15 cellular contexts compared by ENCODE assay signal in genomic region chr2:216504376-216504762, GRCh38. TPM values are rescaled to one million over a fixed set of nuclear protein-coding genes. Genes with fewer than 3 reads are reported as not detected.
DNase-seq lines count a peak whose midpoint lies in the region; ATAC-seq, FAIRE-seq and TF ChIP-seq lines count a peak whose summit lies in the region.
"Had no signal": no experiment of that assay in that cellular context is flagged by ENCODE, and none has a peak within 500 bp of the region (broad histone marks: within the 10 kb centered on the region; RNA-seq: fewer than 3 reads in every experiment).

No MANE protein-coding gene starts in this region.

- intact Hi-C loops in activated CD4-positive, alpha-beta memory T cell treated with anti-CD3 and anti-CD28 coated beads for 36 hours (cut with micrococcal nuclease) = no loop called here
- intact Hi-C loops in HCT116 (cut with micrococcal nuclease) = loop anchor here (5.0 kb wide), 1 partner anchor 392 kb away; no protein-coding TSS in a partner anchor
- intact Hi-C loops in CD4-positive, alpha-beta memory T cell (cut with micrococcal nuclease) = no loop called here

- peaks cover 54% of the 10 kb centered on the region; the same call in 1 of the 2 replicates for H4K20me1 ChIP-seq in HCT116 (ENCODE audit: insufficient read depth)

- ATAC-seq in HCT116 = 0 out of 2 replicates have a peak, but pooled peaks have one; percentile 7
- ATAC-seq: stimulated activated memory B cell treated with anti-CD40 and anti-IgM and Interleukin-4, amounts not matched to agents 10 μg/mL and 1 μg/mL and 100 μg/mL, for 72 hours had no signal

- TF ChIP-seq RAD21 in HCT116 (IDR thresholded peaks at IDR 0.05; ENCODE audit: low read depth) = no peak

- no peaks in the 10 kb centered on the region for H3K9me3 ChIP-seq in HCT116 (ENCODE audit: control insufficient read depth in 1 of 2, insufficient read depth in 1 of 2, low read depth in 1 of 2, low read length in 2 of 2)
- H3K9me3 ChIP-seq in CD4-positive, alpha-beta memory T cell (ENCODE audit: control insufficient read depth in 1 of 2, low read length in 2 of 2) = no peaks in the 10 kb centered on the region

- peaks cover 4 to 10% of the 10 kb centered on the region in 2 experiments; a peak in 3 of 4 replicates for H3K4me1 ChIP-seq in HCT116 (ENCODE audit: control insufficient read depth in 1 of 2, insufficient read depth in 2 of 2, low read length in 2 of 2)
- H3K4me1 ChIP-seq in CD4-positive, alpha-beta memory T cell (ENCODE audit: insufficient read depth, low read length) = peaks cover 37% of the 10 kb centered on the region

- peaks cover 44% of the 10 kb centered on the region for H3K79me2 ChIP-seq in HCT116 (ENCODE audit: insufficient read depth, low read length)

- peaks cover 67% of the 10 kb centered on the region for H3K36me3 Mint-ChIP-seq in activated CD4-positive, alpha-beta memory T cell treated with anti-CD3 and anti-CD28 coated beads for 36 hours
- H3K36me3 Mint-ChIP-seq in activated CD4-positive, alpha-beta memory T cell treated with anti-CD3 and anti-CD28 coated beads, Interleukin-2, amount 10 ng/mL, durations not matched to agents 7 days and 5 days (ENCODE audit: low read depth) = peaks cover 68% of the 10 kb centered on the region
- peaks cover 70% of the 10 kb centered on the region for H3K36me3 Mint-ChIP-seq in activated naive CD8-positive, alpha-beta T cell treated with anti-CD3 and anti-CD28 coated beads for 36 hours
- peaks cover 84% of the 10 kb centered on the region for H3K36me3 Mint-ChIP-seq in nephron progenitor cell (ENCODE audit: low read depth)
- peaks cover 53 to 72% of the 10 kb centered on the region in 2 donors for H3K36me3 Mint-ChIP-seq in CD4-positive, alpha-beta memory T cell

- RAD21 ChIA-PET in HCT116 (lab: Charles Lee; ENCODE audit: low non-redundant PET in 1 of 2, low total read pairs in 2 of 2, uncharacterized antibody in 2 of 2, unreplicated experiment in 2 of 2) = no interaction called here

- peaks cover 43% of the 10 kb centered on the region for H3K4me1 Mint-ChIP-seq in activated CD4-positive, alpha-beta memory T cell treated with anti-CD3 and anti-CD28 coated beads for 36 hours (ENCODE audit: low read depth)
- H3K4me1 Mint-ChIP-seq in activated CD4-positive, alpha-beta memory T cell treated with anti-CD3 and anti-CD28 coated beads, Interleukin-2, amount 10 ng/mL, durations not matched to agents 7 days and 5 days = peaks cover 49% of the 10 kb centered on the region
- peaks cover 53% of the 10 kb centered on the region for H3K4me1 Mint-ChIP-seq in activated naive CD8-positive, alpha-beta T cell treated with anti-CD3 and anti-CD28 coated beads for 36 hours
- peaks cover 37% of the 10 kb centered on the region for H3K4me1 Mint-ChIP-seq in nephron progenitor cell
- H3K4me1 Mint-ChIP-seq in CD4-positive, alpha-beta memory T cell = peaks cover 27 to 47% (median 37%) of the 10 kb centered on the region in 4 donors

- H3K9me3 Mint-ChIP-seq in activated CD4-positive, alpha-beta memory T cell treated with anti-CD3 and anti-CD28 coated beads for 36 hours = no peaks in the 10 kb centered on the region
- no peaks in the 10 kb centered on the region for H3K9me3 Mint-ChIP-seq in activated CD4-positive, alpha-beta memory T cell treated with anti-CD3 and anti-CD28 coated beads, Interleukin-2, amount 10 ng/mL, durations not matched to agents 7 days and 5 days
- H3K9me3 Mint-ChIP-seq in activated naive CD8-positive, alpha-beta T cell treated with anti-CD3 and anti-CD28 coated beads for 36 hours = peaks cover 2% of the 10 kb centered on the region
- H3K9me3 Mint-ChIP-seq in nephron progenitor cell = no peaks in the 10 kb centered on the region
- H3K9me3 Mint-ChIP-seq in CD4-positive, alpha-beta memory T cell = peaks cover 0 to 2% (median 0%) of the 10 kb centered on the region in 8 donors
- H3K9me3 Mint-ChIP-seq: stimulated activated memory B cell treated with anti-CD40 and anti-IgM and Interleukin-4, amounts not matched to agents 10 μg/mL and 1 μg/mL and 100 μg/mL, for 72 hours had no signal

- peaks cover 50 to 61% of the 10 kb centered on the region in 2 experiments for H3K36me3 ChIP-seq in HCT116 (ENCODE audit: control insufficient read depth in 1 of 2, insufficient read depth in 2 of 2, low read length in 2 of 2)
- H3K36me3 ChIP-seq in CD4-positive, alpha-beta memory T cell (ENCODE audit: insufficient read depth, low read length) = peaks cover 39% of the 10 kb centered on the region

- no peaks in the 10 kb centered on the region for H3K27me3 ChIP-seq in HCT116 (ENCODE audit: insufficient read depth, low read length)
- no peaks in the 10 kb centered on the region for H3K27me3 ChIP-seq in CD4-positive, alpha-beta memory T cell (ENCODE audit: insufficient read depth, low read length)

- H3K4me2 ChIP-seq in HCT116 (ENCODE audit: low read length) = no peak overlapping the region

- DNase-seq in activated CD4-positive, alpha-beta memory T cell treated with anti-CD3 and anti-CD28 coated beads for 36 hours = no peak
- no peak for DNase-seq in activated CD4-positive, alpha-beta memory T cell treated with anti-CD3 and anti-CD28 coated beads, Interleukin-2, amount 10 ng/mL, durations not matched to agents 7 days and 5 days
- no peak for DNase-seq in HCT116 (ENCODE audit: low read depth, low spot score)
- no peak for DNase-seq in activated naive CD8-positive, alpha-beta T cell treated with anti-CD3 and anti-CD28 coated beads for 36 hours
- no peak for DNase-seq in nephron progenitor cell
- DNase-seq in NCI-H128 (lab: John Stamatoyannopoulos, UW; ENCODE audit: unreplicated experiment) = no peak
- DNase-seq in RCC 7860 (ENCODE audit: low spot score) = no peak
- no peak for DNase-seq in CD4-positive, alpha-beta memory T cell
- DNase-seq: activated naive CD4-positive, alpha-beta T cell treated with Interleukin-2 at 50 U/mL for 16 hours; KG1; kidney; NCI-H1436 treated with DMSO at 0.1 percent for 48 hours; NCI-H226 had no signal

- BruUV-seq in HCT116 (replicated peaks; lab: Mats Ljungman, UMichigan) = no TSS peak

- H3K27ac Mint-ChIP-seq in activated CD4-positive, alpha-beta memory T cell treated with anti-CD3 and anti-CD28 coated beads for 36 hours = peak overlapping the region; percentile 3
- no peak overlapping the region for H3K27ac Mint-ChIP-seq in activated CD4-positive, alpha-beta memory T cell treated with anti-CD3 and anti-CD28 coated beads, Interleukin-2, amount 10 ng/mL, durations not matched to agents 7 days and 5 days
- peak overlapping the region; percentile 72 for H3K27ac Mint-ChIP-seq in activated naive CD8-positive, alpha-beta T cell treated with anti-CD3 and anti-CD28 coated beads for 36 hours
- H3K27ac Mint-ChIP-seq in nephron progenitor cell = peak overlapping the region; percentile 62
- H3K27ac Mint-ChIP-seq in CD4-positive, alpha-beta memory T cell = peak overlapping the region in 3 of 7 donors; percentile 3 to 36 (median 34)
- H3K27ac Mint-ChIP-seq: stimulated activated memory B cell treated with anti-CD40 and anti-IgM and Interleukin-4, amounts not matched to agents 10 μg/mL and 1 μg/mL and 100 μg/mL, for 72 hours had no signal

- no peak overlapping the region for H3K9ac ChIP-seq in HCT116 (ENCODE audit: low read length)

- no peak overlapping the region for H3K4me3 ChIP-seq in HCT116 (replicated peaks in 1 of 2; ENCODE audit: low read depth in 1 of 2, low read length in 2 of 2)
- H3K4me3 ChIP-seq in CD4-positive, alpha-beta memory T cell (ENCODE audit: low read length in 2 of 2) = no peak overlapping the region

- TF ChIP-seq CTCF in HCT116 (IDR thresholded peaks at IDR 0.05 in 2 of 3, conservative IDR thresholded peaks at IDR 0.05 in 1 of 3; ENCODE audit: borderline replicate concordance in 1 of 3, insufficient read depth in 1 of 3, low read depth in 2 of 3, low read length in 2 of 3) (no peak), nephron progenitor cell (IDR thresholded peaks at IDR 0.05) (no peak)

- H3K27me3 Mint-ChIP-seq in activated CD4-positive, alpha-beta memory T cell treated with anti-CD3 and anti-CD28 coated beads for 36 hours = no peaks in the 10 kb centered on the region
- no peaks in the 10 kb centered on the region for H3K27me3 Mint-ChIP-seq in activated CD4-positive, alpha-beta memory T cell treated with anti-CD3 and anti-CD28 coated beads, Interleukin-2, amount 10 ng/mL, durations not matched to agents 7 days and 5 days
- H3K27me3 Mint-ChIP-seq in activated naive CD8-positive, alpha-beta T cell treated with anti-CD3 and anti-CD28 coated beads for 36 hours = no peaks in the 10 kb centered on the region
- H3K27me3 Mint-ChIP-seq in nephron progenitor cell (ENCODE audit: low read depth, poor library complexity) = no peaks in the 10 kb centered on the region
- no peaks in the 10 kb centered on the region for H3K27me3 Mint-ChIP-seq in CD4-positive, alpha-beta memory T cell
- H3K27me3 Mint-ChIP-seq: stimulated activated memory B cell treated with anti-CD40 and anti-IgM and Interleukin-4, amounts not matched to agents 10 μg/mL and 1 μg/mL and 100 μg/mL, for 72 hours had no signal

- H3K4me3 Mint-ChIP-seq in activated CD4-positive, alpha-beta memory T cell treated with anti-CD3 and anti-CD28 coated beads for 36 hours = no peak overlapping the region
- H3K4me3 Mint-ChIP-seq in activated CD4-positive, alpha-beta memory T cell treated with anti-CD3 and anti-CD28 coated beads, Interleukin-2, amount 10 ng/mL, durations not matched to agents 7 days and 5 days = no peak overlapping the region
- H3K4me3 Mint-ChIP-seq in activated naive CD8-positive, alpha-beta T cell treated with anti-CD3 and anti-CD28 coated beads for 36 hours = peak overlapping the region; percentile 37
- no peak overlapping the region for H3K4me3 Mint-ChIP-seq in nephron progenitor cell
- H3K4me3 Mint-ChIP-seq in CD4-positive, alpha-beta memory T cell = no peak overlapping the region
- H3K4me3 Mint-ChIP-seq: stimulated activated memory B cell treated with anti-CD40 and anti-IgM and Interleukin-4, amounts not matched to agents 10 μg/mL and 1 μg/mL and 100 μg/mL, for 72 hours had no signal

- CTCF ChIA-PET in activated CD4-positive, alpha-beta memory T cell treated with anti-CD3 and anti-CD28 coated beads for 36 hours (lab: Charles Lee) = interaction anchor here (1.1 kb wide), 1 partner anchor 13 kb away, joined by 3 read pairs; no protein-coding TSS in a partner anchor
- CTCF ChIA-PET in activated CD4-positive, alpha-beta memory T cell treated with anti-CD3 and anti-CD28 coated beads, Interleukin-2, amount 10 ng/mL, durations not matched to agents 7 days and 5 days (lab: Charles Lee) = no interaction called here
- CTCF ChIA-PET in HCT116 (lab: Charles Lee) = no interaction called here
- CTCF ChIA-PET in CD4-positive, alpha-beta memory T cell (lab: Charles Lee; ENCODE audit: partially characterized antibody) = no interaction called here

- H3K27ac ChIP-seq in HCT116 (ENCODE audit: low read depth, low read length) = no peak overlapping the region
- no peak overlapping the region for H3K27ac ChIP-seq in CD4-positive, alpha-beta memory T cell (ENCODE audit: low read depth, low read length)

- no peak for TF ChIP-seq POLR2A in HCT116 (IDR thresholded peaks at IDR 0.05; ENCODE audit: borderline replicate concordance, extremely low read depth, insufficient read depth, insufficient read length)

- H3K9me2 ChIP-seq in HCT116 (ENCODE audit: insufficient read depth) = no peaks in the 10 kb centered on the region

- POLR2A ChIA-PET in activated CD4-positive, alpha-beta memory T cell treated with anti-CD3 and anti-CD28 coated beads for 36 hours (lab: Charles Lee) = no interaction called here
- POLR2A ChIA-PET in activated CD4-positive, alpha-beta memory T cell treated with anti-CD3 and anti-CD28 coated beads, Interleukin-2, amount 10 ng/mL, durations not matched to agents 7 days and 5 days (lab: Charles Lee) = interaction anchor here (0.9 kb wide), 1 partner anchor 423 kb away, joined by 3 read pairs; no protein-coding TSS in a partner anchor
- POLR2A ChIA-PET in HCT116 (lab: Charles Lee) = no interaction called here
- POLR2A ChIA-PET in CD4-positive, alpha-beta memory T cell (lab: Charles Lee; ENCODE audit: partially characterized antibody) = no interaction called here

- FAIRE-seq in RCC 7860 (lab: Jason Lieb, UNC) = no peak
- FAIRE-seq: G401.6, kidney had no signal

- H2AFZ ChIP-seq in HCT116 (ENCODE audit: low read depth, low read length, poor library complexity, severe bottlenecking) = no peak overlapping the region

RNA-seq across cellular contexts. Expression of gene RPL37A, which starts 5.7 kb away (rescaled TPM):
- 1,000 to 10,000 TPM; 4,165 to 4,237 TPM for total RNA-seq in activated CD4-positive, alpha-beta memory T cell treated with anti-CD3 and anti-CD28 coated beads for 36 hours
- total RNA-seq in activated CD4-positive, alpha-beta memory T cell treated with anti-CD3 and anti-CD28 coated beads, Interleukin-2, amount 10 ng/mL, durations not matched to agents 7 days and 5 days = 1,000 to 10,000 TPM; 2,149 to 2,170 TPM
- total RNA-seq in HCT116 (2021; ENCODE audit: unreplicated experiment) = 3,018 TPM
- polyA plus RNA-seq in HCT116 (2012) = 6,486 and 7,095 TPM in 2 replicates
- 1,000 to 10,000 TPM; 3,900 to 3,940 TPM for total RNA-seq in activated naive CD8-positive, alpha-beta T cell treated with anti-CD3 and anti-CD28 coated beads for 36 hours
- 1,000 to 10,000 TPM; 3,034 to 3,213 TPM for total RNA-seq in CD4-positive, alpha-beta memory T cell
- polyA plus RNA-seq in CD4-positive, alpha-beta memory T cell = 1,000 to 10,000 TPM; 1,713 to 3,751 TPM
